ENCODE assay signal across 7 cellular contexts in the genomic region with DNA sequence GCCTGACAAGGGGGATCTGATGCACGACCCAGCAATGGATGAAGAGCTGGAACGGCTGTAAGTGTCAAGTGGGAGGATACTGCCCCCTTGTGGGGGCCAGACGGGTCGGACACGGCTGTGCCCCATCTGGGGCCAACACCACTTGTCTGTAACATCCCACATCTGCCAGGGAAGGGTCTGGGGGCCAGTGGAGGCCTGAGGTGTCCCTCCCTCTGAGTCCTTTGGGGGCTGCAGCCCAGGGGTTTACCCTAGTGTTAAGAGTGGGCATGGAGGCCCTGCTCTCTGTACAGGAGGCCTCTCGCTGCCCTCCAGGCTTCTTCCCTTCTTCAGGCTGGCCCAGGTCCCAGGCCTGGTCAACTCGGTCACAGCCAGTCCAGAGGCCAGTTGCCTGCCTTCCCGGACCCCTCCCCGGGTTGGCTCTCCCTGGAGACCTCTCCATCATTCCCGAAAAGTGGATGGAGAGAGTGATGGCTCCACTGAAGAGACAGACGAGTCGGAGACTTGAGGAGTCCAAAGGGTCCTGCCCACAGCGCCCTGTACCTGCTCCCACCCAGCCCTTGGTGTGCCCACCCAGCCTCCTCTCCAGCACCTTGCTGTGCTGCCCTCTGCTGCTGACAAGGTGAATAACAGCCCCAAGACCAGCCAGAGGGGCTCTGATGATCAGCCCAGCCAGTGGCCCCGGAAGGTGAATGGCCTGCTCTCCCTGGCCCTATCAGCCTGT. TPM values are rescaled to one million over a fixed set of nuclear protein-coding genes. Genes with fewer than 3 reads are reported as not detected.
A peak's percentile ranks its signal among the peaks of the same experiment; 100 is the strongest.
DNase-seq lines count a peak whose midpoint lies in the region; ATAC-seq and TF ChIP-seq lines count a peak whose summit lies in the region.

No MANE protein-coding gene starts in this region.

- DNase-seq in NOMO-1 treated with DMSO at 0.1 percent for 48 hours (lab: John Stamatoyannopoulos, UW; ENCODE audit: unreplicated experiment) = peak; percentile 37
- DNase-seq in activated T-cell treated with anti-CD3 and anti-CD28 coated beads for 24 hours (ENCODE audit: low read depth) = peak; percentile 38
- no peak for DNase-seq in esophagus muscularis mucosa (ENCODE audit: extremely low spot score)
- DNase-seq in naive thymus-derived CD8-positive, alpha-beta T cell = peak; percentile 43 to 79 (median 60)
- DNase-seq in tibial artery = no peak

- 86% methylated on average over 4 of the region's 14 CpGs for WGBS in esophagus muscularis mucosa

- H3K27ac ChIP-seq in esophagus muscularis mucosa (replicated peaks in 1 of 4) = peak overlapping the region in 3 of 4 donors; percentile 11 to 33 (median 19)
- H3K27ac ChIP-seq in tibial artery = no peak overlapping the region

- peak overlapping the region in 8 of 10 donors; percentile 24 to 68 (median 52) for H3K27ac Mint-ChIP-seq in naive thymus-derived CD8-positive, alpha-beta T cell

- peaks cover 12 to 26% (median 23%) of the 10 kb centered on the region in 4 donors for H3K4me1 ChIP-seq in esophagus muscularis mucosa
- H3K4me1 ChIP-seq in tibial artery = peaks cover 0 to 7% (median 5%) of the 10 kb centered on the region in 4 donors

- H3K4me1 Mint-ChIP-seq in naive thymus-derived CD8-positive, alpha-beta T cell = peaks cover 0 to 14% (median 9%) of the 10 kb centered on the region in 4 donors

- ATAC-seq in HG03354 (IDR thresholded peaks at IDR 0.05; ENCODE audit: poor library complexity, severe bottlenecking, unreplicated experiment) = peak; percentile 62
- peak; percentile 83 to 88 for ATAC-seq in naive thymus-derived CD8-positive, alpha-beta T cell

- H3K36me3 Mint-ChIP-seq in naive thymus-derived CD8-positive, alpha-beta T cell = peaks cover 0 to 33% (median 3%) of the 10 kb centered on the region in 3 donors

- no peaks in the 10 kb centered on the region for H3K27me3 Mint-ChIP-seq in naive thymus-derived CD8-positive, alpha-beta T cell

- H3K4me3 ChIP-seq in esophagus muscularis mucosa (no peak overlapping the region), tibial artery (no peak overlapping the region)

- TF ChIP-seq POLR2A in esophagus muscularis mucosa (IDR thresholded peaks at IDR 0.05; ENCODE audit: low read depth) = no peak

- intact Hi-C loops in esophagus muscularis mucosa (cut with DNase I) (no loop called here), tibial artery (cut with DNase I; ENCODE audit: low total_unique reads) (no loop called here)

- peak overlapping the region in 1 of 10 donors; percentile 56 for H3K4me3 Mint-ChIP-seq in naive thymus-derived CD8-positive, alpha-beta T cell

- no peak for TF ChIP-seq EP300 in esophagus muscularis mucosa (IDR thresholded peaks at IDR 0.05)

- peaks cover 29 to 73% (median 48%) of the 10 kb centered on the region in 4 donors for H3K36me3 ChIP-seq in esophagus muscularis mucosa
- H3K36me3 ChIP-seq in tibial artery = peaks cover 27 to 72% (median 43%) of the 10 kb centered on the region in 3 donors

- H3K9me3 ChIP-seq in esophagus muscularis mucosa (no peaks in the 10 kb centered on the region), tibial artery (no peaks in the 10 kb centered on the region)

- POLR2A ChIA-PET in naive thymus-derived CD8-positive, alpha-beta T cell (lab: Charles Lee) = interaction anchor here (0.5 to 2.1 kb wide), 3 partner anchors 9 to 267 kb away, joined by 3 to 5 read pairs (median 4); no protein-coding TSS in a partner anchor

- H3K27me3 ChIP-seq in esophagus muscularis mucosa = no peaks in the 10 kb centered on the region
- H3K27me3 ChIP-seq in tibial artery = no peaks in the 10 kb centered on the region

- TF ChIP-seq CTCF in GM12872 (IDR thresholded peaks at IDR 0.05; ENCODE audit: insufficient read depth, low read depth, low read length) (peak; percentile 86), esophagus muscularis mucosa (IDR thresholded peaks at IDR 0.05) (peak; percentile 49 to 68 (median 58)), tibial artery (IDR thresholded peaks at IDR 0.05) (peak; percentile 47 to 56)

- H3K9me3 Mint-ChIP-seq in naive thymus-derived CD8-positive, alpha-beta T cell = no peaks in the 10 kb centered on the region

RNA-seq across cellular contexts. Expression of a gene that starts 15.4 kb away (rescaled TPM):
- total RNA-seq in esophagus muscularis mucosa = 100 to 1,000 TPM in 3 of 4 donors, 10 to 100 TPM in 1; 92.5 to 141 (median 120) TPM
- total RNA-seq in naive thymus-derived CD8-positive, alpha-beta T cell = 100 to 1,000 TPM; 166 to 172 TPM
- 100 to 1,000 TPM in 2 of 3 donors, 10 to 100 TPM in 1; 97.8 to 111 (median 108) TPM for polyA plus RNA-seq in naive thymus-derived CD8-positive, alpha-beta T cell

RNA-seq across cellular contexts. Expression of a gene that starts 24.9 kb away (rescaled TPM):
- 10 to 100 TPM; 43.6 to 89.9 (median 56.0) TPM for total RNA-seq in esophagus muscularis mucosa
- total RNA-seq in naive thymus-derived CD8-positive, alpha-beta T cell = under 1 TPM in 1 of 2 experiments, not detected in 1; 0.80 TPM
- polyA plus RNA-seq in naive thymus-derived CD8-positive, alpha-beta T cell = under 1 TPM in 1 of 3 donors, not detected in 2; 0.25 TPM

RNA-seq across cellular contexts. Expression of a gene that starts 53.5 kb away (rescaled TPM):
- 10 to 100 TPM; 22.6 to 37.8 (median 25.4) TPM for total RNA-seq in esophagus muscularis mucosa
- 100 to 1,000 TPM in 1 of 2 experiments, 10 to 100 TPM in 1; 98.9 to 101 TPM for total RNA-seq in naive thymus-derived CD8-positive, alpha-beta T cell
- 10 to 100 TPM; 20.7 to 25.4 (median 24.4) TPM for polyA plus RNA-seq in naive thymus-derived CD8-positive, alpha-beta T cell

Comparison
In these comparisons a context has a peak if more than half of its experiments do, and no peak if none do; other contexts are left out.
1. DNase-seq: peak in NOMO-1 treated with DMSO at 0.1 percent for 48 hours (single experiment), activated T-cell treated with anti-CD3 and anti-CD28 coated beads for 24 hours (single experiment) and naive thymus-derived CD8-positive, alpha-beta T cell (10 of 10); none in esophagus muscularis mucosa (single experiment) and tibial artery (0 of 2).
2. H3K27ac ChIP-seq: peak in esophagus muscularis mucosa (3 of 4); none in tibial artery (0 of 2).
3. RNA of a gene that starts 24.9 kb away (total RNA-seq): 43.6 to 89.9 TPM in esophagus muscularis mucosa; 0.80 TPM in naive thymus-derived CD8-positive, alpha-beta T cell; every median in the first group is over 10 times any median in the second.
4. Peak in every context shown above with its lines, with median percentiles within 50 percentile points of each other: CTCF ChIP-seq.